In the genomic region with DNA sequence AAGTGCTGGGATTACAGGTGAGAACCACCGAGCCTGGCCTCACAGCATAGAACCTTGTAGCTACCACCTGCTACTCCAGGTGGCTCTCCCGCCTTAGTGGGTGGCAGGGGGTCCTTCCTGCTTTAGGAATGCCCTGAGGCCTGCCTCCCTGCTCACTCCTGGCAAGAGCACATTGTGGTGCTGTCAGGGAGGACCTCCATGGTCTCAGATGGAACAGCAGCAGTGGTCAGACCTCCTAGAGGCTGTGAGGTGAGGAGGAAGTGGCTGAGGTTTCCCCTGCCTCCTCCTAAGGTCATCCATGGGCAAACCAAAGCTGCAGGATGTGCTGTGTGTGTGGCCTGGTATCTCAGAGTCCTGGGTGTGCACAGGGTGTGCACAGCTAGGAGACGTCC, we compare ENCODE assay signal across 11 cellular contexts. TPM values are rescaled to one million over a fixed set of nuclear protein-coding genes. Genes with fewer than 3 reads are reported as not detected.
DNase-seq lines count a peak whose midpoint lies in the region; ATAC-seq, FAIRE-seq and TF ChIP-seq lines count a peak whose summit lies in the region.
"Had no signal": no experiment of that assay in that cellular context is flagged by ENCODE, and none has a peak within 500 bp of the region (broad histone marks: within the 10 kb centered on the region; RNA-seq: fewer than 3 reads in every experiment).

No MANE protein-coding gene starts in this region.

- no peaks in the 10 kb centered on the region for H3K27me3 ChIP-seq in pancreas

- peaks cover 51 to 71% (median 66%) of the 10 kb centered on the region in 3 donors for H3K4me1 ChIP-seq in pancreas

- intact Hi-C loops in pancreas (cut with DNase I): loop anchor here in 1 of 3 donors (10.0 kb wide), 1 partner anchor 45 kb away; no protein-coding TSS in a partner anchor

- 61 to 62% methylated on average over 3 of the region's 3 CpGs for WGBS in pancreas, 2 donors

- peak overlapping the region; percentile 72 to 94 (median 84) for H3K27ac ChIP-seq in pancreas
- H3K27ac ChIP-seq: KMS-11 had no signal

- no peak for TF ChIP-seq CTCF in fibroblast of villous mesenchyme (IDR thresholded peaks at IDR 0.05; ENCODE audit: insufficient read depth, low read depth, low read length)
- no peak for TF ChIP-seq CTCF in pancreas (IDR thresholded peaks at IDR 0.05)
- no peak for TF ChIP-seq CTCF in GM13977 (IDR thresholded peaks at IDR 0.05; ENCODE audit: extremely low read depth, insufficient read depth, missing control alignments)

- H3K9me3 ChIP-seq in pancreas: no peaks in the 10 kb centered on the region

- no peak for ATAC-seq in pancreas
- no peak for ATAC-seq in GM19397 (IDR thresholded peaks at IDR 0.05; ENCODE audit: unreplicated experiment)

- FAIRE-seq in pancreas (lab: Jason Lieb, UNC): no peak

- DNase-seq in EH (ENCODE audit: low read depth) (peak; percentile 42), RPMI8226 (peak; percentile 42), fibroblast of villous mesenchyme (ENCODE audit: low read depth) (peak; percentile 23), pancreas (no peak), activated gamma-delta T cell (lab: John Stamatoyannopoulos, UW) (no peak), GM13977 (ENCODE audit: low spot score) (no peak), NCI-H748 (lab: John Stamatoyannopoulos, UW; ENCODE audit: unreplicated experiment) (no peak)
- DNase-seq: effector CD4-positive, alpha-beta T cell had no signal

- H3K36me3 ChIP-seq in pancreas: no peaks in the 10 kb centered on the region

- in situ Hi-C loops in GM13977 (cut with MboI; ENCODE audit: low pct_unique_long_range_greater_than_20kb, low sequenced_read_pairs, unreplicated experiment): no loop called here

- H3K4me3 ChIP-seq in fibroblast of villous mesenchyme (ENCODE audit: low read depth, low read length): no peak overlapping the region
- H3K4me3 ChIP-seq in pancreas: no peak overlapping the region
- H3K4me3 ChIP-seq: lung had no signal

RNA-seq across cellular contexts. Expression of gene SOX13, which starts 6.7 kb away (rescaled TPM):
- 11.6 and 14.7 TPM in 2 replicates for total RNA-seq in fibroblast of villous mesenchyme
- 10 to 100 TPM; 12.0 to 27.2 (median 18.0) TPM for total RNA-seq in pancreas
- polyA plus RNA-seq in pancreas: 10 to 100 TPM; 16.9 to 17.1 TPM

Comparison
In these comparisons a context has a peak if more than half of its experiments do, and no peak if none do; other contexts are left out.
1. DNase-seq: peak in EH (single experiment), RPMI8226 (single experiment) and fibroblast of villous mesenchyme (single experiment); none in pancreas (0 of 6), activated gamma-delta T cell (single experiment), GM13977 (single experiment) and NCI-H748 (single experiment).